In the genomic region with DNA sequence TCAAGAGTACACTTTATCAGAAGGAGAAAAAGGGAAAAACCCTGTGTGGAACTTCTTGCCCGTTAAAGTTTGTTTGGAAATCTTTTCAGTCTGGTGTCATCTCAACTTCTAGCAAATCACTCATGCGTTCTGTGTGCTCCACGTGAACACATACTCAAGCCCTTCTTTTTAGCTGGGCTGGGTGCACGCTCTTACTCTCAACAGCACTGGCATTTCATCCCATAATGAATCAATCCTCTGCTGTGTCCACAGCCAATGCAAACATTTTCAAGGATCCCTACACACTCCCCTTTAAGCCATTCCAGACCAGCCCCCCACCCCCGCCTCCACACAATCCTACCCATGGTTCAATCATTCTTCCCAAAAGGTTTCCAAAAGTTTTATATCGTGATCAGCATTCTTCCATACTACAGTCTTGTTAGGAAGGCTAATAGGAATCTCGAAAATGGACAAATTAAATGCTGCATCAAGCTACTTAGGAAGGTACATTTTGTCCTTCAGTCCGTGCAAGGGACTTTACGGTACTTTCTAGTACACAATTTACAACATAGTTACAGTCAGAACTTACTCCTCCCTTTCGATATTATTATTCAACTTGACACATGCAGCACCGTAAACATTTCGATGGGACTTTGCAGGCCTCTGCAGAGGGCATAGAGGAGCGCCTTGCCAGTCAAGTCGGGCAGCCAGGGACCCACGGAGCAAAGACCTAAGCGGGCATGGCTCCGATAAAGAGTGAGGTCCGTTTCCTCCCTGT, we compare ENCODE assay signal across 1 cellular context.
TF ChIP-seq lines count a peak whose summit lies in the region.

No MANE protein-coding gene starts in this region.

TF ChIP-seq in HCT116, 20 proteins besides CTCF, POLR2A, EP300 and RAD21 (continued from another document):
- TF ChIP-seq, protein P1, sequence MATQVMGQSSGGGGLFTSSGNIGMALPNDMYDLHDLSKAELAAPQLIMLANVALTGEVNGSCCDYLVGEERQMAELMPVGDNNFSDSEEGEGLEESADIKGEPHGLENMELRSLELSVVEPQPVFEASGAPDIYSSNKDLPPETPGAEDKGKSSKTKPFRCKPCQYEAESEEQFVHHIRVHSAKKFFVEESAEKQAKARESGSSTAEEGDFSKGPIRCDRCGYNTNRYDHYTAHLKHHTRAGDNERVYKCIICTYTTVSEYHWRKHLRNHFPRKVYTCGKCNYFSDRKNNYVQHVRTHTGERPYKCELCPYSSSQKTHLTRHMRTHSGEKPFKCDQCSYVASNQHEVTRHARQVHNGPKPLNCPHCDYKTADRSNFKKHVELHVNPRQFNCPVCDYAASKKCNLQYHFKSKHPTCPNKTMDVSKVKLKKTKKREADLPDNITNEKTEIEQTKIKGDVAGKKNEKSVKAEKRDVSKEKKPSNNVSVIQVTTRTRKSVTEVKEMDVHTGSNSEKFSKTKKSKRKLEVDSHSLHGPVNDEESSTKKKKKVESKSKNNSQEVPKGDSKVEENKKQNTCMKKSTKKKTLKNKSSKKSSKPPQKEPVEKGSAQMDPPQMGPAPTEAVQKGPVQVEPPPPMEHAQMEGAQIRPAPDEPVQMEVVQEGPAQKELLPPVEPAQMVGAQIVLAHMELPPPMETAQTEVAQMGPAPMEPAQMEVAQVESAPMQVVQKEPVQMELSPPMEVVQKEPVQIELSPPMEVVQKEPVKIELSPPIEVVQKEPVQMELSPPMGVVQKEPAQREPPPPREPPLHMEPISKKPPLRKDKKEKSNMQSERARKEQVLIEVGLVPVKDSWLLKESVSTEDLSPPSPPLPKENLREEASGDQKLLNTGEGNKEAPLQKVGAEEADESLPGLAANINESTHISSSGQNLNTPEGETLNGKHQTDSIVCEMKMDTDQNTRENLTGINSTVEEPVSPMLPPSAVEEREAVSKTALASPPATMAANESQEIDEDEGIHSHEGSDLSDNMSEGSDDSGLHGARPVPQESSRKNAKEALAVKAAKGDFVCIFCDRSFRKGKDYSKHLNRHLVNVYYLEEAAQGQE (IDR thresholded peaks at IDR 0.05; ENCODE audit: low read depth), result no peak
- no peak for TF ChIP-seq CBX3 (IDR thresholded peaks at IDR 0.05; ENCODE audit: low read depth)
- TF ChIP-seq ZFX (IDR thresholded peaks at IDR 0.05), result no peak
- TF ChIP-seq EZH2phosphoT487 (IDR thresholded peaks at IDR 0.05; ENCODE audit: borderline replicate concordance), result no peak
- no peak for TF ChIP-seq SP1 (IDR thresholded peaks at IDR 0.05; ENCODE audit: low read depth)
